ENCODE assay signal across 10 cellular contexts in genomic region chr16:65414284-65414984, GRCh38.
DNase-seq lines count a peak whose midpoint lies in the region; ATAC-seq and TF ChIP-seq lines count a peak whose summit lies in the region.
"Had no signal": no experiment of that assay in that cellular context is flagged by ENCODE, and none has a peak within 500 bp of the region (broad histone marks: within the 10 kb centered on the region; RNA-seq: fewer than 3 reads in every experiment).

No MANE protein-coding gene starts in this region.

- no peaks in the 10 kb centered on the region for H3K9me2 ChIP-seq in GM23248 (ENCODE audit: insufficient read depth)
- H3K9me2 ChIP-seq in PC-3 (replicated peaks; ENCODE audit: low read length), result no peaks in the 10 kb centered on the region

- BruUV-seq in PC-3 (replicated peaks; lab: Mats Ljungman, UMichigan), result no TSS peak

- H3K4me1 Mint-ChIP-seq in nephron progenitor cell, result peaks cover 5% of the 10 kb centered on the region

- peak overlapping the region; percentile 8; the same call in 1 of the 2 replicates for H3K27ac ChIP-seq in GM23248
- H3K27ac ChIP-seq in PC-3 (ENCODE audit: low read length), result peak overlapping the region; percentile 93
- H3K27ac ChIP-seq: ascending aorta had no signal

- no peaks in the 10 kb centered on the region for H3K27me3 ChIP-seq in GM23248 (replicated peaks; ENCODE audit: insufficient read depth)
- H3K27me3 ChIP-seq in PC-3 (ENCODE audit: low read length), result no peaks in the 10 kb centered on the region
- H3K27me3 ChIP-seq in H7 (ENCODE audit: control insufficient read depth, insufficient read depth, low read length), result no peaks in the 10 kb centered on the region
- H3K27me3 ChIP-seq: ascending aorta had no signal

- no peak overlapping the region for H3K4me3 Mint-ChIP-seq in nephron progenitor cell
- H3K4me3 Mint-ChIP-seq: activated CD4-positive, alpha-beta memory T cell treated with anti-CD3 and anti-CD28 coated beads for 36 hours had no signal

- CTCF ChIA-PET in PC-3 (lab: Charles Lee), result no interaction called here

- H4K20me1 ChIP-seq in GM23248 (ENCODE audit: insufficient read depth) (no peaks in the 10 kb centered on the region), PC-3 (ENCODE audit: low read length) (no peaks in the 10 kb centered on the region)

- 11 to 12% methylated on average over 7 of the region's 7 CpGs for WGBS in GM23248 (ENCODE audit: low coverage in 1 of 2, low lambda C conversion rate in 2 of 2, missing lambda C conversion rate in 2 of 2), 2 experiments

- peaks cover 11% of the 10 kb centered on the region for H3K9me3 Mint-ChIP-seq in nephron progenitor cell

- TF ChIP-seq CTCF in PC-3 (conservative IDR thresholded peaks at IDR 0.05; ENCODE audit: low read depth, low read length) (no peak), epithelial cell of proximal tubule (conservative IDR thresholded peaks at IDR 0.05; ENCODE audit: low read depth, low read length) (no peak), nephron progenitor cell (IDR thresholded peaks at IDR 0.05) (no peak)

- H3K36me3 ChIP-seq in GM23248 (ENCODE audit: low read depth), result no peaks in the 10 kb centered on the region
- H3K36me3 ChIP-seq in PC-3 (ENCODE audit: low read depth, low read length), result no peaks in the 10 kb centered on the region
- no peaks in the 10 kb centered on the region for H3K36me3 ChIP-seq in H7 (replicated peaks; ENCODE audit: control insufficient read depth, insufficient read depth, low read length)
- H3K36me3 ChIP-seq: ascending aorta had no signal

- H3K4me3 ChIP-seq in GM23248 (no peak overlapping the region), PC-3 (ENCODE audit: low read length) (no peak overlapping the region; the same call in 1 of the 2 replicates), epithelial cell of proximal tubule (ENCODE audit: low read depth, low read length) (no peak overlapping the region), skeletal muscle cell (ENCODE audit: low read depth, low read length) (no peak overlapping the region), H7 (ENCODE audit: insufficient read depth, low read depth, low read length) (no peak overlapping the region)
- H3K4me3 ChIP-seq: ascending aorta had no signal

- no peak overlapping the region for H3K9ac ChIP-seq in GM23248
- H3K9ac ChIP-seq in PC-3 (ENCODE audit: low read length), result peak overlapping the region; percentile 62

- in situ Hi-C loops in GM23248 (cut with MboI), result no loop called here

- H3K9me3 ChIP-seq in GM23248 (ENCODE audit: low read depth) (no peaks in the 10 kb centered on the region), PC-3 (ENCODE audit: low read length) (no peaks in the 10 kb centered on the region)
- H3K9me3 ChIP-seq: ascending aorta had no signal

- peak; percentile 62 for ATAC-seq in PC-3

- POLR2A ChIA-PET in PC-3 (lab: Charles Lee; ENCODE audit: unreplicated experiment), result no interaction called here

- no peak overlapping the region for H3K27ac Mint-ChIP-seq in nephron progenitor cell
- H3K27ac Mint-ChIP-seq: activated CD4-positive, alpha-beta memory T cell treated with anti-CD3 and anti-CD28 coated beads for 36 hours had no signal

- H3K79me2 ChIP-seq in GM23248 (ENCODE audit: insufficient read depth) (no peaks in the 10 kb centered on the region), PC-3 (ENCODE audit: low read length) (no peaks in the 10 kb centered on the region)

- H2AFZ ChIP-seq in GM23248 (no peak overlapping the region), PC-3 (ENCODE audit: low read length) (no peak overlapping the region)

- H3F3A ChIP-seq in GM23248 (ENCODE audit: insufficient read depth), result peaks cover 38% of the 10 kb centered on the region
- H3F3A ChIP-seq in PC-3 (ENCODE audit: low read length, unreplicated experiment), result peaks cover 7% of the 10 kb centered on the region

- H3K4me2 ChIP-seq in GM23248 (ENCODE audit: unreplicated experiment) (peak overlapping the region; percentile 40), PC-3 (ENCODE audit: low read length) (peak overlapping the region; percentile 72)

- peak; percentile 88 for DNase-seq in GM23248
- DNase-seq in PC-3, result peak; percentile 90
- DNase-seq in epithelial cell of proximal tubule (ENCODE audit: low read depth), result peak; percentile 2
- peak; percentile 77 for DNase-seq in skeletal muscle cell (ENCODE audit: low read depth)
- no peak for DNase-seq in H7
- no peak for DNase-seq in nephron progenitor cell
- no peak for DNase-seq in CD1c-positive myeloid dendritic cell (ENCODE audit: extremely low spot score)
- DNase-seq: activated CD4-positive, alpha-beta memory T cell treated with anti-CD3 and anti-CD28 coated beads for 36 hours; substantia nigra had no signal

- intact Hi-C loops in PC-3 (cut with micrococcal nuclease), result loop anchor here (2.0 to 10.0 kb wide), 5 partner anchors 37 to 860 kb away; partner anchors contain the start of gene CDH11

- H3K36me3 Mint-ChIP-seq in nephron progenitor cell (ENCODE audit: low read depth), result peaks cover 5% of the 10 kb centered on the region
- H3K36me3 Mint-ChIP-seq: activated CD4-positive, alpha-beta memory T cell treated with anti-CD3 and anti-CD28 coated beads for 36 hours had no signal

- no peaks in the 10 kb centered on the region for H3K27me3 Mint-ChIP-seq in nephron progenitor cell (ENCODE audit: low read depth, poor library complexity)
- H3K27me3 Mint-ChIP-seq: activated CD4-positive, alpha-beta memory T cell treated with anti-CD3 and anti-CD28 coated beads for 36 hours had no signal

- peaks cover 40% of the 10 kb centered on the region for H3K4me1 ChIP-seq in GM23248 (ENCODE audit: insufficient read depth)
- H3K4me1 ChIP-seq in PC-3 (ENCODE audit: insufficient read depth, low read length), result peaks cover 57% of the 10 kb centered on the region
- H3K4me1 ChIP-seq: ascending aorta had no signal

Comparison
In these comparisons a context has a peak if more than half of its experiments do, and no peak if none do; other contexts are left out.
1. DNase-seq: peak in GM23248 (single experiment), PC-3 (single experiment), epithelial cell of proximal tubule (single experiment) and skeletal muscle cell (single experiment); none in H7 (single experiment), nephron progenitor cell (single experiment) and CD1c-positive myeloid dendritic cell (single experiment).